Comparison of ENCODE assay signal across 35 cellular contexts in the genomic region with DNA sequence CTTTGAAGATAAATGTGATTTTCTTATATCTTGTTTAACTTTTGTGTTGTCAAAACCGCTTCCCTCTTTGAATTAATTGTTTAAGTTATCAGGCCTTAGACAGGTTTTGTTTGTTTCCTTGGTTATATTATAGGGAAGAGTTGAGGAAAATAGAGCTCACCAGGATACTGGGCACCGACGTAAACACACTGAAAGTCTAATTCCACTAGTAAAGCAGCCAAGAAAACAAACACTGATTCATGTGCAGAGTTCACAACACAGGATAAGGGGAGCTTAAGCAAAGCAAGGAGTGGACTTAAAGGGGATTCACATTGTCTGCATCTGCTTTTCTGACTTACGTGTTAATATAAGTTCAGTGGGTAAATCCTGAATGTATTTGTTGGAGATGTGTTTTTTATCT.
"Had no signal": no experiment of that assay in that cellular context is flagged by ENCODE, and none has a peak within 500 bp of the region (broad histone marks: within the 10 kb centered on the region; RNA-seq: fewer than 3 reads in every experiment).

No MANE protein-coding gene starts in this region.

- H3K9me3 Mint-ChIP-seq: activated naive CD8-positive, alpha-beta T cell treated with anti-CD3 and anti-CD28 coated beads, Interleukin-2, amount 50 U/mL, for 24 hours had no signal

- H3K27ac ChIP-seq: PC-9, WERI-Rb-1 had no signal

- FAIRE-seq: bronchial epithelial cell had no signal

- H3K4me3 ChIP-seq: PC-9 had no signal

- DNase-seq: activated CD4-positive, alpha-beta memory T cell treated with anti-CD3 and anti-CD28 coated beads, Interleukin-2, amount 10 ng/mL, durations not matched to agents 7 days and 5 days; activated CD4-positive, alpha-beta T cell treated with anti-CD3 and anti-CD28 coated beads for 1 hour; activated CD4-positive, alpha-beta T cell treated with anti-CD3 and anti-CD28 coated beads for 48 hours; activated CD4-positive, CD25-positive, alpha-beta regulatory T cell; activated CD8-positive, alpha-beta memory T cell treated with anti-CD3 and anti-CD28 coated beads for 24 hours; activated CD8-positive, alpha-beta memory T cell treated with anti-CD3 and anti-CD28 coated beads, Interleukin-2, amount 10 ng/mL, durations not matched to agents 7 days and 5 days; activated CD8-positive, alpha-beta memory T cell treated with anti-CD3 and anti-CD28 coated beads, Interleukin-2, amount 50 U/mL, for 48 hours; activated effector memory CD4-positive, alpha-beta T cell treated with Interleukin-2 at 50 U/mL for 16 hours; activated naive CD4-positive, alpha-beta T cell treated with anti-CD3 and anti-CD28 coated beads, Interleukin-2, amount 10 ng/mL, durations not matched to agents 7 days and 5 days; activated naive CD8-positive, alpha-beta T cell treated with anti-CD3 and anti-CD28 coated beads, Interleukin-2, amount 50 U/mL, for 24 hours; activated T-cell treated with anti-CD3 and anti-CD28 coated beads, Interleukin-2, amount 50 U/mL, for 48 hours; anterior cingulate cortex; central memory CD4-positive, alpha-beta T cell; NCI-H1092 treated with DMSO at 0.1 percent for 48 hours; NCI-H1417; NCI-H146; NCI-H187; NCI-H2029 treated with DMSO at 0.1 percent for 48 hours; NCI-H2107; NCI-H2171 treated with DMSO at 0.1 percent for 48 hours; NCI-H2227 treated with DMSO at 0.1 percent for 48 hours; NCI-H446; NCI-H510A treated with DMSO at 0.1 percent for 48 hours; NCI-H526 treated with DMSO at 0.1 percent for 48 hours; NK-92 treated with Interleukin-12 subunit alpha and Interleukin-12 subunit beta, amount 100 ng/mL, for 24 hours; Right ventricle myocardium superior; SW 1271; T-helper 1 cell; T-helper 2 cell; T-helper 9 cell; WERI-Rb-1 had no signal

- H3K4me2 ChIP-seq: PC-9 had no signal

- H3K36me3 Mint-ChIP-seq: activated CD8-positive, alpha-beta memory T cell treated with anti-CD3 and anti-CD28 coated beads, Interleukin-2, amount 10 ng/mL, durations not matched to agents 7 days and 5 days; activated naive CD4-positive, alpha-beta T cell treated with anti-CD3 and anti-CD28 coated beads, Interleukin-2, amount 10 ng/mL, durations not matched to agents 7 days and 5 days; activated naive CD8-positive, alpha-beta T cell; brain had no signal

- H3K27me3 Mint-ChIP-seq: activated CD4-positive, alpha-beta memory T cell treated with anti-CD3 and anti-CD28 coated beads, Interleukin-2, amount 10 ng/mL, durations not matched to agents 7 days and 5 days; activated CD8-positive, alpha-beta memory T cell treated with anti-CD3 and anti-CD28 coated beads, Interleukin-2, amount 10 ng/mL, durations not matched to agents 7 days and 5 days; activated naive CD4-positive, alpha-beta T cell treated with anti-CD3 and anti-CD28 coated beads, Interleukin-2, amount 10 ng/mL, durations not matched to agents 7 days and 5 days; activated naive CD8-positive, alpha-beta T cell; activated naive CD8-positive, alpha-beta T cell treated with anti-CD3 and anti-CD28 coated beads, Interleukin-2, amount 50 U/mL, for 24 hours had no signal

- H3K27ac Mint-ChIP-seq: activated CD4-positive, alpha-beta memory T cell treated with anti-CD3 and anti-CD28 coated beads, Interleukin-2, amount 10 ng/mL, durations not matched to agents 7 days and 5 days; activated CD8-positive, alpha-beta memory T cell treated with anti-CD3 and anti-CD28 coated beads, Interleukin-2, amount 10 ng/mL, durations not matched to agents 7 days and 5 days; activated naive CD4-positive, alpha-beta T cell treated with anti-CD3 and anti-CD28 coated beads, Interleukin-2, amount 10 ng/mL, durations not matched to agents 7 days and 5 days; activated naive CD8-positive, alpha-beta T cell; activated naive CD8-positive, alpha-beta T cell treated with anti-CD3 and anti-CD28 coated beads, Interleukin-2, amount 50 U/mL, for 24 hours had no signal

- H2AFZ ChIP-seq: PC-9 had no signal

- H3K4me1 Mint-ChIP-seq: activated CD4-positive, alpha-beta memory T cell treated with anti-CD3 and anti-CD28 coated beads, Interleukin-2, amount 10 ng/mL, durations not matched to agents 7 days and 5 days; activated CD8-positive, alpha-beta memory T cell treated with anti-CD3 and anti-CD28 coated beads, Interleukin-2, amount 10 ng/mL, durations not matched to agents 7 days and 5 days; activated naive CD4-positive, alpha-beta T cell treated with anti-CD3 and anti-CD28 coated beads, Interleukin-2, amount 10 ng/mL, durations not matched to agents 7 days and 5 days; activated naive CD8-positive, alpha-beta T cell treated with anti-CD3 and anti-CD28 coated beads, Interleukin-2, amount 50 U/mL, for 24 hours had no signal

- ATAC-seq: activated CD8-positive, alpha-beta memory T cell treated with anti-CD3 and anti-CD28 coated beads, Interleukin-2, amount 10 ng/mL, durations not matched to agents 7 days and 5 days; activated naive CD8-positive, alpha-beta T cell treated with anti-CD3 and anti-CD28 coated beads, Interleukin-2, amount 50 U/mL, for 24 hours had no signal

- H3K36me3 ChIP-seq: WERI-Rb-1 had no signal

- H3K4me3 Mint-ChIP-seq: activated CD4-positive, alpha-beta memory T cell treated with anti-CD3 and anti-CD28 coated beads, Interleukin-2, amount 10 ng/mL, durations not matched to agents 7 days and 5 days; activated CD8-positive, alpha-beta memory T cell treated with anti-CD3 and anti-CD28 coated beads, Interleukin-2, amount 10 ng/mL, durations not matched to agents 7 days and 5 days; activated naive CD4-positive, alpha-beta T cell treated with anti-CD3 and anti-CD28 coated beads, Interleukin-2, amount 10 ng/mL, durations not matched to agents 7 days and 5 days; activated naive CD8-positive, alpha-beta T cell; activated naive CD8-positive, alpha-beta T cell treated with anti-CD3 and anti-CD28 coated beads, Interleukin-2, amount 50 U/mL, for 24 hours; brain had no signal
